ENCODE assay signal across 9 cellular contexts in the genomic region with DNA sequence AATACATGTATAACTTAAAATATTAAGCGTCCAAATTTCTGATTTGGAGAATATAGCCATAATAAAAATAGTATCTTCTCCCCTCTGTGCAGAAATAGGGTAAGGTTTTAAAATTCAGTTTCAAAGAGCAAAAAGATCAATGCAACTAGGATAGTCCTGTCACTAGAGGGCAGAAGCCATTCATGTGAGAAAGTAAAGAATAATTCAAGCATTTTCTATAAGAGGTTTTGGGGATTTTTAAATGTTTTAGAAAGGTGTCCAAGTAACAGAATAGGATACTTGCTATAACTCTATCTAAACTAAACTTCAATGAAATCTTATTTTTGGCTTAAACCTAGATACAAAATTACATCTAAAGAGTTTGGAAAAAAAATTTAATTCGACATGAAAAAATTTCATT.
A peak's percentile ranks its signal among the peaks of the same experiment; 100 is the strongest.
DNase-seq lines count a peak whose midpoint lies in the region; ATAC-seq lines count a peak whose summit lies in the region.
"Had no signal": no experiment of that assay in that cellular context is flagged by ENCODE, and none has a peak within 500 bp of the region (broad histone marks: within the 10 kb centered on the region; RNA-seq: fewer than 3 reads in every experiment).

No MANE protein-coding gene starts in this region.

- ATAC-seq in HG02970 (IDR thresholded peaks at IDR 0.05; ENCODE audit: low FRiP score, unreplicated experiment) (no peak), HG02678 (IDR thresholded peaks at IDR 0.05; ENCODE audit: unreplicated experiment) (no peak)
- ATAC-seq in stimulated activated naive CD8-positive, alpha-beta T cell treated with anti-CD3 and anti-CD28 coated beads, Interleukin-15, Interleukin-2, amounts not matched to agents 100 U/mL and 50 U/mL, for 24 hours = no peak
- ATAC-seq: activated T-helper 17 cell treated with anti-CD3 and anti-CD28 coated beads, Interleukin-2, amount 50 U/mL, for 72 hours had no signal

- DNase-seq in NOMO-1 treated with DMSO at 0.1 percent for 48 hours (lab: John Stamatoyannopoulos, UW; ENCODE audit: unreplicated experiment) (peak; percentile 26), NOMO-1 treated with dmso at 0.1 percent for 144 hours (lab: John Stamatoyannopoulos, UW; ENCODE audit: unreplicated experiment) (no peak), NCI-H446 treated with DMSO at 0.1 percent for 48 hours (lab: John Stamatoyannopoulos, UW) (peak; percentile 4), epidermal melanocyte (ENCODE audit: insufficient read length, low spot score) (peak; percentile 23), smooth muscle cell of the brain vasculature (ENCODE audit: low read depth, low spot score) (peak; percentile 3)
- no peak for DNase-seq in stimulated activated naive CD8-positive, alpha-beta T cell treated with anti-CD3 and anti-CD28 coated beads, Interleukin-15, Interleukin-2, amounts not matched to agents 100 U/mL and 50 U/mL, for 24 hours

Comparison
In these comparisons a context has a peak if more than half of its experiments do, and no peak if none do; other contexts are left out.
1. DNase-seq: peak in NOMO-1 treated with DMSO at 0.1 percent for 48 hours (single experiment), NCI-H446 treated with DMSO at 0.1 percent for 48 hours (single experiment), epidermal melanocyte (single experiment) and smooth muscle cell of the brain vasculature (single experiment); none in NOMO-1 treated with dmso at 0.1 percent for 144 hours (single experiment) and stimulated activated naive CD8-positive, alpha-beta T cell treated with anti-CD3 and anti-CD28 coated beads, Interleukin-15, Interleukin-2, amounts not matched to agents 100 U/mL and 50 U/mL, for 24 hours (single experiment).